In genomic region chr17:8192070-8192815, GRCh38 we compare ENCODE assay signal across 9 cellular contexts. TPM values are rescaled to one million over a fixed set of nuclear protein-coding genes. Genes with fewer than 3 reads are reported as not detected.
DNase-seq lines count a peak whose midpoint lies in the region; ATAC-seq and TF ChIP-seq lines count a peak whose summit lies in the region.
"Had no signal": no experiment of that assay in that cellular context is flagged by ENCODE, and none has a peak within 500 bp of the region (broad histone marks: within the 10 kb centered on the region; RNA-seq: fewer than 3 reads in every experiment).

No MANE protein-coding gene starts in this region.

- H3K4me1 Mint-ChIP-seq in T-cell = peaks cover 0 to 18% (median 11%) of the 10 kb centered on the region in 3 donors

- no peaks in the 10 kb centered on the region for H3K36me3 ChIP-seq in BLaER1
- no peaks in the 10 kb centered on the region for H3K36me3 ChIP-seq in gastrocnemius medialis

- ATAC-seq in GM19467 (IDR thresholded peaks at IDR 0.05; ENCODE audit: unreplicated experiment) (peak; percentile 28), T-cell (replicated peaks in 1 of 4) (peak; percentile 5 to 27 (median 21)), gastrocnemius medialis (peak; percentile 77 to 80), GM18870 (IDR thresholded peaks at IDR 0.05; ENCODE audit: unreplicated experiment) (no peak)

- H3K4me1 ChIP-seq in BLaER1 (peaks cover 45% of the 10 kb centered on the region), gastrocnemius medialis (peaks cover 37 to 38% of the 10 kb centered on the region in 2 donors)

- no peaks in the 10 kb centered on the region for H3K9me3 ChIP-seq in BLaER1
- no peaks in the 10 kb centered on the region for H3K9me3 ChIP-seq in gastrocnemius medialis

- H3K27ac Mint-ChIP-seq in T-cell = no peak overlapping the region

- H3K9ac ChIP-seq in BLaER1 = no peak overlapping the region

- POLR2A ChIA-PET in T-cell (lab: Charles Lee) = interaction anchor here (0.6 to 2.0 kb wide), 7 partner anchors 19 to 109 kb away, joined by 3 to 9 read pairs (median 3); no protein-coding TSS in a partner anchor

- H3K36me3 Mint-ChIP-seq in T-cell = no peaks in the 10 kb centered on the region

- CTCF ChIA-PET in T-cell (lab: Charles Lee) = interaction anchor here (0.5 to 1.3 kb wide), 7 partner anchors 16 to 511 kb away, joined by 3 to 6 read pairs (median 3); partner anchors contain the start of gene AURKB (in 1 of the 2)

- H3K27ac ChIP-seq in BLaER1 = peak overlapping the region; percentile 55; the same call in 1 of the 2 replicates
- H3K27ac ChIP-seq in gastrocnemius medialis = peak overlapping the region; percentile 89 to 96 (median 92)
- H3K27ac ChIP-seq: HL-60 had no signal

- peaks cover 20% of the 10 kb centered on the region for H4K20me1 ChIP-seq in BLaER1

- no peaks in the 10 kb centered on the region for H3K27me3 Mint-ChIP-seq in T-cell

- H3K27me3 ChIP-seq in BLaER1 (no peaks in the 10 kb centered on the region), gastrocnemius medialis (no peaks in the 10 kb centered on the region)

- peak overlapping the region; percentile 70 for H3K4me2 ChIP-seq in BLaER1

- peak overlapping the region; percentile 48 for H3K4me3 ChIP-seq in BLaER1
- peak overlapping the region; percentile 43 to 59 (median 57) for H3K4me3 ChIP-seq in gastrocnemius medialis

- peak; percentile 73 to 86 for TF ChIP-seq POLR2A in gastrocnemius medialis (IDR thresholded peaks at IDR 0.05)

- in situ Hi-C loops in gastrocnemius medialis (cut with MboI; ENCODE audit: low sequenced_read_pairs in 4 of 4) = no loop called here

- no peaks in the 10 kb centered on the region for H3K9me3 Mint-ChIP-seq in T-cell

- no peak overlapping the region for H3K4me3 Mint-ChIP-seq in T-cell

- intact Hi-C loops in gastrocnemius medialis (cut with DNase I; ENCODE audit: low total_unique reads) = no loop called here

- DNase-seq in NCI-H1436 treated with DMSO at 0.1 percent for 48 hours (lab: John Stamatoyannopoulos, UW) (peak; percentile 95), T-cell (peak in 27 of 34 experiments; percentile 36 to 82 (median 45)), cerebellar cortex (ENCODE audit: low spot score) (peak; percentile 99), iPS-NIHi11 (ENCODE audit: low spot score) (peak; percentile 77), gastrocnemius medialis (peak; percentile 92 to 94)

- TF ChIP-seq CTCF in gastrocnemius medialis (IDR thresholded peaks at IDR 0.05 in 4 of 5, conservative IDR thresholded peaks at IDR 0.05 in 1 of 5) = no peak

RNA-seq across cellular contexts. Expression of gene BORCS6, which starts 2.3 kb away (rescaled TPM):
- total RNA-seq in T-cell (10 to 100 TPM in 3 of 5 donors, 1 to 10 TPM in 2; 6.7 to 21.3 (median 17.2) TPM), gastrocnemius medialis (10 to 100 TPM; 16.2 to 34.5 (median 26.2) TPM)

RNA-seq across cellular contexts. Expression of gene TMEM107, which starts 16.1 kb away (rescaled TPM):
- total RNA-seq in T-cell (10 to 100 TPM; 23.4 to 28.9 (median 25.0) TPM), gastrocnemius medialis (1 to 10 TPM in 3 of 4 donors, under 1 TPM in 1; 0.75 to 5.7 (median 3.1) TPM)

RNA-seq across cellular contexts. Expression of gene AURKB, which starts 18.1 kb away (rescaled TPM):
- total RNA-seq in T-cell = 1 to 10 TPM; 1.0 to 2.7 (median 1.7) TPM
- total RNA-seq in gastrocnemius medialis = 1 to 10 TPM in 1 of 4 donors, not detected in 3; 2.3 TPM

RNA-seq across cellular contexts. Expression of gene VAMP2, which starts 29.5 kb away (rescaled TPM):
- 100 to 1,000 TPM; 160 to 243 (median 186) TPM for total RNA-seq in T-cell
- 10 to 100 TPM; 10.9 to 37.0 (median 25.7) TPM for total RNA-seq in gastrocnemius medialis

RNA-seq across cellular contexts. Expression of gene PER1, which starts 40.0 kb away (rescaled TPM):
- total RNA-seq in T-cell (1,000 to 10,000 TPM in 2 of 5 donors, 10 to 100 TPM in 3; 62.6 to 1,675 (median 82.4) TPM), gastrocnemius medialis (100 to 1,000 TPM; 105 to 263 (median 164) TPM)

Comparison
In these comparisons a context has a peak if more than half of its experiments do, and no peak if none do; other contexts are left out.
1. DNase-seq: peak in every context shown above with its lines; median percentile 99 in cerebellar cortex; 95 in NCI-H1436 treated with DMSO at 0.1 percent for 48 hours; 93 in gastrocnemius medialis; 77 in iPS-NIHi11; 45 in T-cell.